Comparison of ENCODE assay signal across 17 cellular contexts in genomic region chr20:50133474-50134217, GRCh38. TPM values are rescaled to one million over a fixed set of nuclear protein-coding genes. Genes with fewer than 3 reads are reported as not detected.
DNase-seq lines count a peak whose midpoint lies in the region; ATAC-seq and TF ChIP-seq lines count a peak whose summit lies in the region.
"Had no signal": no experiment of that assay in that cellular context is flagged by ENCODE, and none has a peak within 500 bp of the region (broad histone marks: within the 10 kb centered on the region; RNA-seq: fewer than 3 reads in every experiment).

No MANE protein-coding gene starts in this region.

- no peak overlapping the region for H3K9ac ChIP-seq in KMS-11

- H3K4me1 Mint-ChIP-seq in CD4-positive, alpha-beta T cell (ENCODE audit: low read depth): no peaks in the 10 kb centered on the region
- H3K4me1 Mint-ChIP-seq in progenitor cell of endocrine pancreas (ENCODE audit: low read depth): no peaks in the 10 kb centered on the region

- H3K4me2 ChIP-seq in KMS-11: no peak overlapping the region
- H3K4me2 ChIP-seq: hepatocyte had no signal

- POLR2A ChIA-PET in CD4-positive, alpha-beta T cell (lab: Charles Lee): no interaction called here

- no peak overlapping the region for H3K27ac ChIP-seq in CD4-positive, alpha-beta T cell (ENCODE audit: low read depth, low read length)
- no peak overlapping the region for H3K27ac ChIP-seq in KMS-11
- H3K27ac ChIP-seq in esophagus (ENCODE audit: low read depth in 2 of 2, low read length in 1 of 2): peak overlapping the region; percentile 2 to 33
- H3K27ac ChIP-seq: C4-2B, hepatocyte, lower lobe of right lung had no signal

- H3K9me3 Mint-ChIP-seq in CD4-positive, alpha-beta T cell: no peaks in the 10 kb centered on the region
- H3K9me3 Mint-ChIP-seq in progenitor cell of endocrine pancreas (ENCODE audit: low read depth): no peaks in the 10 kb centered on the region
- H3K9me3 Mint-ChIP-seq: activated naive CD4-positive, alpha-beta T cell treated with anti-CD3 and anti-CD28 coated beads, Interleukin-2, amount 50 U/mL, for 24 hours had no signal

- no peak overlapping the region for H3K27ac Mint-ChIP-seq in CD4-positive, alpha-beta T cell
- no peak overlapping the region for H3K27ac Mint-ChIP-seq in progenitor cell of endocrine pancreas
- H3K27ac Mint-ChIP-seq: activated naive CD4-positive, alpha-beta T cell treated with anti-CD3 and anti-CD28 coated beads, Interleukin-2, amount 50 U/mL, for 24 hours had no signal

- CTCF ChIA-PET in CD4-positive, alpha-beta T cell (lab: Charles Lee): interaction anchor here (0.6 to 2.7 kb wide), 6 partner anchors 13 to 141 kb away, joined by 3 to 13 read pairs (median 5); no protein-coding TSS in a partner anchor

- H3K79me2 ChIP-seq in KMS-11 (ENCODE audit: insufficient read depth, low read depth): no peaks in the 10 kb centered on the region

- intact Hi-C loops in CD4-positive, alpha-beta T cell (cut with DNase I, micrococcal nuclease): no loop called here

- no peaks in the 10 kb centered on the region for H4K20me1 ChIP-seq in KMS-11 (ENCODE audit: insufficient read depth)

- H3K4me3 Mint-ChIP-seq in CD4-positive, alpha-beta T cell: no peak overlapping the region
- no peak overlapping the region for H3K4me3 Mint-ChIP-seq in progenitor cell of endocrine pancreas (ENCODE audit: low read depth)
- H3K4me3 Mint-ChIP-seq: activated naive CD4-positive, alpha-beta T cell treated with anti-CD3 and anti-CD28 coated beads, Interleukin-2, amount 50 U/mL, for 24 hours had no signal

- no peak for TF ChIP-seq CTCF in CD4-positive, alpha-beta T cell (IDR thresholded peaks at IDR 0.05)
- TF ChIP-seq CTCF in KMS-11 (conservative IDR thresholded peaks at IDR 0.05; ENCODE audit: low read depth, low read length): peak; percentile 21; the same call in 1 of the 2 replicates
- TF ChIP-seq CTCF in progenitor cell of endocrine pancreas (IDR thresholded peaks at IDR 0.05; ENCODE audit: unreplicated experiment): peak; percentile 30

- H3K36me3 ChIP-seq in KMS-11 (ENCODE audit: insufficient read depth) (no peaks in the 10 kb centered on the region), esophagus (ENCODE audit: control insufficient read depth in 2 of 2, insufficient read depth in 2 of 2, low read length in 1 of 2) (peaks cover 10 to 46% of the 10 kb centered on the region in 2 donors)

- peaks cover 65% of the 10 kb centered on the region for H3K36me3 Mint-ChIP-seq in CD4-positive, alpha-beta T cell (ENCODE audit: low read depth)
- H3K36me3 Mint-ChIP-seq in progenitor cell of endocrine pancreas (ENCODE audit: insufficient read depth): peaks cover 14% of the 10 kb centered on the region

- H3K27me3 Mint-ChIP-seq in CD4-positive, alpha-beta T cell: no peaks in the 10 kb centered on the region
- no peaks in the 10 kb centered on the region for H3K27me3 Mint-ChIP-seq in progenitor cell of endocrine pancreas
- H3K27me3 Mint-ChIP-seq: activated naive CD4-positive, alpha-beta T cell treated with anti-CD3 and anti-CD28 coated beads, Interleukin-2, amount 50 U/mL, for 24 hours had no signal

- no peaks in the 10 kb centered on the region for H3K27me3 ChIP-seq in CD4-positive, alpha-beta T cell (ENCODE audit: control insufficient read depth, insufficient read depth, low read length)
- H3K27me3 ChIP-seq in KMS-11 (ENCODE audit: insufficient read depth, low read depth) (no peaks in the 10 kb centered on the region), esophagus (ENCODE audit: control insufficient read depth in 1 of 2, insufficient read depth in 2 of 2, low read length in 2 of 2) (no peaks in the 10 kb centered on the region)
- H3K27me3 ChIP-seq: hepatocyte had no signal

- H2AFZ ChIP-seq in KMS-11 (ENCODE audit: low read depth): no peak overlapping the region
- H2AFZ ChIP-seq: hepatocyte had no signal

- H3K4me3 ChIP-seq in KMS-11 (IDR thresholded peaks at IDR 0.05; ENCODE audit: insufficient read depth, low read depth, low read length) (no peak overlapping the region), esophagus (ENCODE audit: low read depth in 1 of 2, low read length in 2 of 2) (no peak overlapping the region)
- H3K4me3 ChIP-seq: hepatocyte, lower lobe of right lung had no signal

- no peaks in the 10 kb centered on the region for H3K9me3 ChIP-seq in CD4-positive, alpha-beta T cell (ENCODE audit: control insufficient read depth, low read length)
- no peaks in the 10 kb centered on the region for H3K9me3 ChIP-seq in esophagus (ENCODE audit: control insufficient read depth in 2 of 2, insufficient read depth in 1 of 2, low read depth in 1 of 2, low read length in 1 of 2)
- H3K9me3 ChIP-seq: lower lobe of right lung had no signal

- ATAC-seq in CD4-positive, alpha-beta T cell (ENCODE audit: poor library complexity): peak; percentile 34
- ATAC-seq in HG02973 (IDR thresholded peaks at IDR 0.05; ENCODE audit: unreplicated experiment): no peak

- H3K4me1 ChIP-seq in KMS-11 (ENCODE audit: low read depth, poor library complexity, severe bottlenecking) (no peaks in the 10 kb centered on the region), esophagus (ENCODE audit: control insufficient read depth in 2 of 2, insufficient read depth in 2 of 2, low read length in 1 of 2) (peaks cover 7 to 13% of the 10 kb centered on the region in 2 donors)

- WGBS in esophagus, 2 donors: 62 to 70% methylated on average over 9 of the region's 9 CpGs

- no peak for DNase-seq in CD4-positive, alpha-beta T cell
- DNase-seq in progenitor cell of endocrine pancreas (ENCODE audit: low spot score, unreplicated experiment) (no peak), GF-D8 (lab: John Stamatoyannopoulos, UW) (no peak), Ammon's horn (ENCODE audit: low spot score) (no peak), cerebellar nuclear complex (lab: John Stamatoyannopoulos, UW) (no peak)
- DNase-seq: cortex of kidney; lower lobe of right lung; NCI-H1417 treated with DMSO at 0.1 percent for 48 hours; NCI-H524 treated with DMSO at 0.1 percent for 48 hours; stimulated activated CD4-positive, alpha-beta T cell treated with anti-CD3 and anti-CD28 coated beads, Interleukin-1b, Interleukin-23, amount 100 ng/mL, for 48 hours; stimulated activated naive CD4-positive, alpha-beta T cell had no signal

RNA-seq across cellular contexts. Expression of gene PEDS1, which starts 19.9 kb away (rescaled TPM):
- total RNA-seq in CD4-positive, alpha-beta T cell: 10 to 100 TPM; 21.3 to 21.9 TPM
- 10 to 100 TPM; 31.5 to 56.2 TPM for polyA plus RNA-seq in esophagus
- total RNA-seq in progenitor cell of endocrine pancreas: 26.0 and 31.0 TPM in 2 replicates

RNA-seq across cellular contexts. Expression of gene UBE2V1, which starts 20.7 kb away (rescaled TPM):
- total RNA-seq in CD4-positive, alpha-beta T cell: 100 to 1,000 TPM; 115 to 140 TPM
- polyA plus RNA-seq in esophagus: 10 to 100 TPM; 57.4 to 73.1 TPM
- total RNA-seq in progenitor cell of endocrine pancreas: 150 and 157 TPM in 2 replicates

RNA-seq across cellular contexts. Expression of gene CEBPB, which starts 57.0 kb away (rescaled TPM):
- 10 to 100 TPM; 40.7 to 43.9 TPM for total RNA-seq in CD4-positive, alpha-beta T cell
- polyA plus RNA-seq in esophagus: 10 to 100 TPM in 1 of 2 donors, 1 to 10 TPM in 1; 6.9 to 19.6 TPM
- 19.6 and 21.3 TPM in 2 replicates for total RNA-seq in progenitor cell of endocrine pancreas

Comparison
In these comparisons a context has a peak if more than half of its experiments do, and no peak if none do; other contexts are left out.
1. H3K27ac ChIP-seq: peak in esophagus (2 of 2); none in CD4-positive, alpha-beta T cell (single experiment) and KMS-11 (single experiment).